In genomic region chr19:52336117-52336811, GRCh38 we compare ENCODE assay signal across 8 cellular contexts. TPM values are rescaled to one million over a fixed set of nuclear protein-coding genes. Genes with fewer than 3 reads are reported as not detected.
DNase-seq lines count a peak whose midpoint lies in the region; ATAC-seq, FAIRE-seq and TF ChIP-seq lines count a peak whose summit lies in the region.

Gene ZNF610 (plus strand): TSS chr19:52336243. CDS start chr19:52349173, 12,930 bp downstream.

- H3K9me3 Mint-ChIP-seq in nephron = peaks cover 26% of the 10 kb centered on the region
- peaks cover 22% of the 10 kb centered on the region for H3K9me3 Mint-ChIP-seq in stimulated activated memory B cell treated with anti-CD40 and anti-IgM and Interleukin-4, amounts not matched to agents 10 μg/mL and 1 μg/mL and 100 μg/mL, for 72 hours
- H3K9me3 Mint-ChIP-seq in Calu3 (ENCODE audit: low read depth, unreplicated experiment) = peaks cover 28% of the 10 kb centered on the region

- no TSS peak for BruUV-seq in Calu3 (replicated peaks; lab: Mats Ljungman, UMichigan)

- peak; percentile 90 for DNase-seq in GM13976 (ENCODE audit: low spot score)
- DNase-seq in HL-60 (ENCODE audit: low read depth in 1 of 2, low spot score in 1 of 2) = peak; percentile 76 to 91
- peak; percentile 48 for DNase-seq in RCC 7860 (ENCODE audit: low spot score)
- peak; percentile 78 for DNase-seq in activated effector memory CD4-positive, alpha-beta T cell treated with Interleukin-2 at 50 U/mL for 16 hours
- peak; percentile 81 for DNase-seq in fibroblast of villous mesenchyme (ENCODE audit: low read depth)
- no peak for DNase-seq in Calu3

- H3K27me3 Mint-ChIP-seq in nephron (ENCODE audit: low read depth) = no peaks in the 10 kb centered on the region
- H3K27me3 Mint-ChIP-seq in stimulated activated memory B cell treated with anti-CD40 and anti-IgM and Interleukin-4, amounts not matched to agents 10 μg/mL and 1 μg/mL and 100 μg/mL, for 72 hours = no peaks in the 10 kb centered on the region
- H3K27me3 Mint-ChIP-seq in Calu3 (ENCODE audit: unreplicated experiment) = no peaks in the 10 kb centered on the region

- H3K4me3 ChIP-seq in HL-60 (replicated peaks; ENCODE audit: insufficient read depth, low read length) (peak within 1 kb of the TSS; percentile 51), fibroblast of villous mesenchyme (ENCODE audit: low read depth, low read length) (peak within 1 kb of the TSS; percentile 64)

- H3K27me3 ChIP-seq in HL-60 (ENCODE audit: insufficient read depth, poor library complexity, severe bottlenecking) = no peaks in the 10 kb centered on the region

- peak within 1 kb of the TSS; percentile 87 to 97 (median 93) for H3K27ac Mint-ChIP-seq in nephron
- peak within 1 kb of the TSS; percentile 91 for H3K27ac Mint-ChIP-seq in stimulated activated memory B cell treated with anti-CD40 and anti-IgM and Interleukin-4, amounts not matched to agents 10 μg/mL and 1 μg/mL and 100 μg/mL, for 72 hours
- no peak within 1 kb of the TSS for H3K27ac Mint-ChIP-seq in Calu3 (ENCODE audit: unreplicated experiment)

- no peak for FAIRE-seq in RCC 7860 (lab: Jason Lieb, UNC)

- no peak for TF ChIP-seq CTCF in GM13976 (IDR thresholded peaks at IDR 0.05; ENCODE audit: borderline replicate concordance, control extremely low read depth, extremely low read depth, insufficient read depth, missing control alignments)
- TF ChIP-seq CTCF in HL-60 (IDR thresholded peaks at IDR 0.05; ENCODE audit: insufficient read depth, low read length) = no peak
- TF ChIP-seq CTCF in fibroblast of villous mesenchyme (IDR thresholded peaks at IDR 0.05; ENCODE audit: insufficient read depth, low read depth, low read length) = no peak
- no peak for TF ChIP-seq CTCF in nephron (IDR thresholded peaks at IDR 0.05; ENCODE audit: unreplicated experiment in 3 of 3)
- TF ChIP-seq CTCF in Calu3 (IDR thresholded peaks at IDR 0.05; ENCODE audit: unreplicated experiment) = no peak

- in situ Hi-C loops in GM13976 (cut with MboI; ENCODE audit: low sequenced_read_pairs, unreplicated experiment) = no loop called here

- ATAC-seq in stimulated activated memory B cell treated with anti-CD40 and anti-IgM and Interleukin-4, amounts not matched to agents 10 μg/mL and 1 μg/mL and 100 μg/mL, for 72 hours = peak; percentile 95

- intact Hi-C loops in Calu3 (cut with micrococcal nuclease; ENCODE audit: unreplicated experiment) = no loop called here

- CTCF ChIA-PET in Calu3 (lab: Charles Lee) = no interaction called here

- peak within 1 kb of the TSS; percentile 96 for H3K27ac ChIP-seq in HL-60 (replicated peaks)

- H3K36me3 Mint-ChIP-seq in nephron (ENCODE audit: low read depth) = peaks cover 57% of the 10 kb centered on the region
- peaks cover 36% of the 10 kb centered on the region for H3K36me3 Mint-ChIP-seq in stimulated activated memory B cell treated with anti-CD40 and anti-IgM and Interleukin-4, amounts not matched to agents 10 μg/mL and 1 μg/mL and 100 μg/mL, for 72 hours
- no peaks in the 10 kb centered on the region for H3K36me3 Mint-ChIP-seq in Calu3 (ENCODE audit: insufficient read depth, unreplicated experiment)

- H3K4me1 Mint-ChIP-seq in nephron (peaks cover 18% of the 10 kb centered on the region), Calu3 (ENCODE audit: low read depth, unreplicated experiment) (no peaks in the 10 kb centered on the region)
- H3K4me1 Mint-ChIP-seq in stimulated activated memory B cell treated with anti-CD40 and anti-IgM and Interleukin-4, amounts not matched to agents 10 μg/mL and 1 μg/mL and 100 μg/mL, for 72 hours = peaks cover 12% of the 10 kb centered on the region

- H3K4me3 Mint-ChIP-seq in nephron (peak within 1 kb of the TSS; percentile 96 to 98 (median 96)), Calu3 (ENCODE audit: low read depth, unreplicated experiment) (no peak within 1 kb of the TSS)
- H3K4me3 Mint-ChIP-seq in stimulated activated memory B cell treated with anti-CD40 and anti-IgM and Interleukin-4, amounts not matched to agents 10 μg/mL and 1 μg/mL and 100 μg/mL, for 72 hours = peak within 1 kb of the TSS; percentile 90

RNA-seq across cellular contexts. Expression of gene ZNF610, which starts in this region (rescaled TPM):
- total RNA-seq in fibroblast of villous mesenchyme (0.97 and 2.2 TPM in 2 replicates), Calu3 (2022) (not detected in 2 replicates)
